Comparison of ENCODE assay signal across 2 cellular contexts in genomic region chr7:76338298-76339084, GRCh38.
TF ChIP-seq lines count a peak whose summit lies in the region.

No MANE protein-coding gene starts in this region.

TF ChIP-seq in HEK293, 187 proteins besides CTCF, POLR2A, EP300 and RAD21 (continues in another document):
- TF ChIP-seq FEZF1 (tag by site-specific recombination; IDR thresholded peaks at IDR 0.05): peak; percentile 49
- peak; percentile 83; the same call in 1 of the 2 replicates for TF ChIP-seq ZNF362 (tag by site-specific recombination; IDR thresholded peaks at IDR 0.05)
- no peak for TF ChIP-seq ZNF529 (tag by site-specific recombination; IDR thresholded peaks at IDR 0.05; ENCODE audit: insufficient replicate concordance)
- TF ChIP-seq ZNF658 (tag by site-specific recombination; IDR thresholded peaks at IDR 0.05): no peak
- TF ChIP-seq ZNF629 (tag by site-specific recombination; IDR thresholded peaks at IDR 0.05): peak; percentile 53
- 0 out of 2 replicates have a peak, but pooled peaks have one; percentile 20 for TF ChIP-seq ZNF18 (tag by site-specific recombination; IDR thresholded peaks at IDR 0.05)
- TF ChIP-seq ZNF626 (tag by site-specific recombination; IDR thresholded peaks at IDR 0.05): no peak
- peak; percentile 46; the same call in 1 of the 2 replicates for TF ChIP-seq ZNF639 (tag by site-specific recombination; IDR thresholded peaks at IDR 0.05)
- TF ChIP-seq ATF2 (tag by site-specific recombination; IDR thresholded peaks at IDR 0.05; ENCODE audit: low read depth): peak; percentile 33; the same call in 1 of the 2 replicates
- 0 out of 2 replicates have a peak, but pooled peaks have one; percentile 20 for TF ChIP-seq BCL11A (tag by site-specific recombination; IDR thresholded peaks at IDR 0.05; ENCODE audit: low read depth)
- no peak for TF ChIP-seq KLF10 (tag by site-specific recombination; IDR thresholded peaks at IDR 0.05)
- no peak for TF ChIP-seq ZXDB (tag by site-specific recombination; IDR thresholded peaks at IDR 0.05)
- no peak for TF ChIP-seq ZNF140 (tag by site-specific recombination; IDR thresholded peaks at IDR 0.05)
- 0 out of 2 replicates have a peak, but pooled peaks have one; percentile 15 for TF ChIP-seq INSM2 (tag by site-specific recombination; IDR thresholded peaks at IDR 0.05)
- no peak for TF ChIP-seq ZBTB6 (tag by site-specific recombination; IDR thresholded peaks at IDR 0.05)
- TF ChIP-seq ZNF394 (tag by site-specific recombination; IDR thresholded peaks at IDR 0.05; ENCODE audit: borderline replicate concordance): no peak
- no peak for TF ChIP-seq ZNF155 (tag by site-specific recombination; IDR thresholded peaks at IDR 0.05)
- TF ChIP-seq ZBTB17 (tag by site-specific recombination; IDR thresholded peaks at IDR 0.05): peak; percentile 73
- no peak for TF ChIP-seq KLF7 (tag by site-specific recombination; IDR thresholded peaks at IDR 0.05; ENCODE audit: borderline replicate concordance)
- TF ChIP-seq GFI1B (tag by site-specific recombination; IDR thresholded peaks at IDR 0.05): no peak
- 0 out of 2 replicates have a peak, but pooled peaks have one; percentile 26 for TF ChIP-seq IKZF3 (tag by site-specific recombination; IDR thresholded peaks at IDR 0.05)
- TF ChIP-seq SP7 (tag by site-specific recombination; IDR thresholded peaks at IDR 0.05): peak; percentile 48; the same call in 1 of the 2 replicates

TF ChIP-seq in K562, 482 proteins besides CTCF, POLR2A, EP300 and RAD21:
- no peak for TF ChIP-seq CEBPG (CRISPR knock-in tag; IDR thresholded peaks at IDR 0.05)
- TF ChIP-seq CEBPG (tag; conservative IDR thresholded peaks at IDR 0.05 in 1 of 2, IDR thresholded peaks at IDR 0.05 in 1 of 2): 0 out of 4 replicates have a peak, but pooled peaks of 1 of the 2 experiments have one; percentile 19
- peak; percentile 69 for TF ChIP-seq ATF3 (IDR thresholded peaks at IDR 0.05)
- TF ChIP-seq ATF3 (CRISPR knock-in tag; conservative IDR thresholded peaks at IDR 0.05): no peak
- no peak for TF ChIP-seq MEIS2 (IDR thresholded peaks at IDR 0.05; ENCODE audit: partially characterized antibody)
